3 cellular contexts compared by ENCODE assay signal in genomic region chr10:46473758-46474157, GRCh38. TPM values are rescaled to one million over a fixed set of nuclear protein-coding genes. Genes with fewer than 3 reads are reported as not detected.
"Had no signal": no experiment of that assay in that cellular context is flagged by ENCODE, and none has a peak within 500 bp of the region (broad histone marks: within the 10 kb centered on the region; RNA-seq: fewer than 3 reads in every experiment).

No MANE protein-coding gene starts in this region.

RNA-seq across cellular contexts. Expression of gene NPY4R, which starts 8.0 kb away (rescaled TPM):
- total RNA-seq: K562, SK-MEL-5 had no signal
- polyA plus RNA-seq: IgD-negative memory B cell, K562 had no signal
